ENCODE assay signal across 18 cellular contexts in the genomic region with DNA sequence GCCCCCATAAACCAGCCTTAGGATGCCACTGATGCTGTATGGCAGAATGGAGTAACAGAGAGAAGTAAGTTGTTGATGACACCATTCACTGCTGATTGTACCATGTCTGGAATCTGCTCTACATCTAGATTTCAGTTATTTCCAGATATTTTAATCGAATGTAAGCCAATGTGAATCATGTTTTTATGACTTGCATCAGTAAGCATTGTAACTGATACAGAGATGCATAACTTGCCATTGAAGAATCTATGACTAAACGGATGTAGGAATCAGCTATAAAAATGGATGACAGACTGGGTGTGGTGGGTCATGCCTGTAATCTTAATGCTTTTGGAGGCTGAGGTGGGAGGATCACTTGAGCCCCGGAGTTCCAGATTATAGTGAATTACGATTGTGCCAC.
DNase-seq lines count a peak whose midpoint lies in the region; ATAC-seq, FAIRE-seq and TF ChIP-seq lines count a peak whose summit lies in the region.
"Had no signal": no experiment of that assay in that cellular context is flagged by ENCODE, and none has a peak within 500 bp of the region (broad histone marks: within the 10 kb centered on the region; RNA-seq: fewer than 3 reads in every experiment).

No MANE protein-coding gene starts in this region.

- H2BK5ac ChIP-seq in trophoblast cell (ENCODE audit: low read depth, low read length, poor library complexity) = no peak overlapping the region

- no peak overlapping the region for H3K4me3 Mint-ChIP-seq in astrocyte (ENCODE audit: unreplicated experiment)
- H3K4me3 Mint-ChIP-seq in chondrocyte (ENCODE audit: unreplicated experiment) = no peak overlapping the region
- no peak overlapping the region for H3K4me3 Mint-ChIP-seq in stimulated activated memory B cell treated with anti-CD40 and anti-IgM and Interleukin-4, amounts not matched to agents 10 μg/mL and 1 μg/mL and 100 μg/mL, for 72 hours
- H3K4me3 Mint-ChIP-seq: activated B cell treated with CpG ODN at 0.5 μM for 24 hours, B cell had no signal

- H4K12ac ChIP-seq in trophoblast cell (ENCODE audit: low read depth, low read length) = no peak overlapping the region

- H4K20me1 ChIP-seq in astrocyte (ENCODE audit: insufficient read depth, low read length) = no peaks in the 10 kb centered on the region

- TF ChIP-seq CTCF in astrocyte (IDR thresholded peaks at IDR 0.05; ENCODE audit: insufficient read depth, low read depth, low read length) (no peak), chondrocyte (IDR thresholded peaks at IDR 0.05) (no peak)

- H3K4me1 ChIP-seq in astrocyte (ENCODE audit: insufficient read depth, low read length) (peaks cover 4% of the 10 kb centered on the region), trophoblast cell (ENCODE audit: control insufficient read depth in 1 of 2, insufficient read depth in 2 of 2, low read length in 2 of 2) (peaks cover 0 to 2% of the 10 kb centered on the region in 2 experiments)
- H3K4me1 ChIP-seq: left lung, Peyer's patch, vagina had no signal

- no peak overlapping the region for H3K18ac ChIP-seq in trophoblast cell (ENCODE audit: low read length)

- no peak overlapping the region for H3K14ac ChIP-seq in trophoblast cell (ENCODE audit: low read length)

- no peak overlapping the region for H3K4ac ChIP-seq in trophoblast cell (ENCODE audit: low read depth, low read length)

- H4K91ac ChIP-seq in trophoblast cell (ENCODE audit: low read depth, low read length) = no peak overlapping the region

- no peak overlapping the region for H2BK12ac ChIP-seq in trophoblast cell (ENCODE audit: low read length)

- no peak overlapping the region for H2AFZ ChIP-seq in astrocyte (ENCODE audit: low read depth, low read length)
- H2AFZ ChIP-seq in trophoblast cell (ENCODE audit: insufficient read depth, low read length, poor library complexity) = no peak overlapping the region

- WGBS in trophoblast cell (ENCODE audit: extremely low coverage, insufficient coverage, insufficient read length) = no CpG with 5 or more reads among the region's 4 CpGs

- H3K23ac ChIP-seq in trophoblast cell (ENCODE audit: low read length) = no peak overlapping the region

- H3K79me2 ChIP-seq in astrocyte (ENCODE audit: insufficient read depth, low read length) (no peaks in the 10 kb centered on the region), trophoblast cell (ENCODE audit: control insufficient read depth, insufficient read depth, low read length, poor library complexity) (peaks cover 2% of the 10 kb centered on the region)

- H2BK120ac ChIP-seq in trophoblast cell (ENCODE audit: insufficient read depth, low read length, poor library complexity) = no peak overlapping the region

- H3K36me3 ChIP-seq in astrocyte (ENCODE audit: insufficient read depth, low read length) = no peaks in the 10 kb centered on the region
- peaks cover 0 to 2% of the 10 kb centered on the region in 2 experiments for H3K36me3 ChIP-seq in trophoblast cell (ENCODE audit: control insufficient read depth in 1 of 2, insufficient read depth in 2 of 2, low read length in 2 of 2)
- H3K36me3 ChIP-seq: left lung, Peyer's patch, vagina had no signal

- H3K27ac Mint-ChIP-seq in astrocyte (ENCODE audit: unreplicated experiment) (peak overlapping the region; percentile 42), chondrocyte (ENCODE audit: unreplicated experiment) (no peak overlapping the region)
- no peak overlapping the region for H3K27ac Mint-ChIP-seq in stimulated activated memory B cell treated with anti-CD40 and anti-IgM and Interleukin-4, amounts not matched to agents 10 μg/mL and 1 μg/mL and 100 μg/mL, for 72 hours
- H3K27ac Mint-ChIP-seq: activated B cell treated with CpG ODN at 0.5 μM for 24 hours, B cell had no signal

- H3K4me2 ChIP-seq in astrocyte (ENCODE audit: low read length) (peak overlapping the region; percentile 47), trophoblast cell (ENCODE audit: low read length) (no peak overlapping the region)

- H3K9me3 Mint-ChIP-seq in astrocyte (ENCODE audit: unreplicated experiment) = peaks cover under 1% of the 10 kb centered on the region
- no peaks in the 10 kb centered on the region for H3K9me3 Mint-ChIP-seq in chondrocyte (ENCODE audit: low read depth)
- no peaks in the 10 kb centered on the region for H3K9me3 Mint-ChIP-seq in stimulated activated memory B cell treated with anti-CD40 and anti-IgM and Interleukin-4, amounts not matched to agents 10 μg/mL and 1 μg/mL and 100 μg/mL, for 72 hours
- H3K9me3 Mint-ChIP-seq: activated B cell treated with CpG ODN at 0.5 μM for 24 hours had no signal

- H3K4me3 ChIP-seq in astrocyte (ENCODE audit: insufficient read depth, low read depth, low read length) = no peak overlapping the region
- no peak overlapping the region for H3K4me3 ChIP-seq in trophoblast cell (ENCODE audit: low read depth, low read length)
- H3K4me3 ChIP-seq: left lung, Peyer's patch, vagina had no signal

- H3K4me1 Mint-ChIP-seq in astrocyte (ENCODE audit: low read depth, unreplicated experiment) (peaks cover 21% of the 10 kb centered on the region), chondrocyte (ENCODE audit: low read depth) (peaks cover 13% of the 10 kb centered on the region)
- no peaks in the 10 kb centered on the region for H3K4me1 Mint-ChIP-seq in stimulated activated memory B cell treated with anti-CD40 and anti-IgM and Interleukin-4, amounts not matched to agents 10 μg/mL and 1 μg/mL and 100 μg/mL, for 72 hours
- H3K4me1 Mint-ChIP-seq: activated B cell treated with CpG ODN at 0.5 μM for 24 hours, B cell had no signal

- no peak overlapping the region for H3K9ac ChIP-seq in astrocyte (ENCODE audit: low read length)
- no peak overlapping the region for H3K9ac ChIP-seq in trophoblast cell (ENCODE audit: low read length)

- H4K8ac ChIP-seq in trophoblast cell (ENCODE audit: low read depth, low read length) = no peak overlapping the region

- H3K36me3 Mint-ChIP-seq in astrocyte (ENCODE audit: low read depth, unreplicated experiment) = no peaks in the 10 kb centered on the region
- no peaks in the 10 kb centered on the region for H3K36me3 Mint-ChIP-seq in chondrocyte (ENCODE audit: low read depth)
- no peaks in the 10 kb centered on the region for H3K36me3 Mint-ChIP-seq in stimulated activated memory B cell treated with anti-CD40 and anti-IgM and Interleukin-4, amounts not matched to agents 10 μg/mL and 1 μg/mL and 100 μg/mL, for 72 hours

- DNase-seq in AG20443 (ENCODE audit: low spot score) (peak; percentile 33), HS-5 (ENCODE audit: low read depth) (peak; percentile 80), astrocyte (ENCODE audit: low read depth) (peak; percentile 47), kidney glomerular epithelial cell (lab: John Stamatoyannopoulos, UW) (peak; percentile 21), chondrocyte (ENCODE audit: low spot score) (no peak), NCI-H2196 treated with DMSO at 0.1 percent for 48 hours (lab: John Stamatoyannopoulos, UW; ENCODE audit: unreplicated experiment) (no peak), trophoblast cell (no peak)
- DNase-seq: activated B cell treated with CpG ODN at 0.5 μM for 24 hours; activated effector memory CD4-positive, alpha-beta T cell treated with anti-CD3 and anti-CD28 coated beads, Interleukin-2, amount 50 U/mL, for 16 hours; DMS 273 treated with DMSO at 0.1 percent for 48 hours; left lung; NCI-H2081 treated with DMSO at 0.1 percent for 48 hours; NCI-H774; Peyer's patch; T-helper 1 cell had no signal

- no peak overlapping the region for H2AK5ac ChIP-seq in trophoblast cell (ENCODE audit: low read length)

- ATAC-seq in stimulated activated memory B cell treated with anti-CD40 and anti-IgM and Interleukin-4, amounts not matched to agents 10 μg/mL and 1 μg/mL and 100 μg/mL, for 72 hours = no peak

- H3K27me3 Mint-ChIP-seq in astrocyte (ENCODE audit: low read depth, unreplicated experiment) = peaks cover 5% of the 10 kb centered on the region
- peaks cover 5% of the 10 kb centered on the region for H3K27me3 Mint-ChIP-seq in chondrocyte (ENCODE audit: low read depth)
- H3K27me3 Mint-ChIP-seq in stimulated activated memory B cell treated with anti-CD40 and anti-IgM and Interleukin-4, amounts not matched to agents 10 μg/mL and 1 μg/mL and 100 μg/mL, for 72 hours = peaks cover 34% of the 10 kb centered on the region
- H3K27me3 Mint-ChIP-seq: activated B cell treated with CpG ODN at 0.5 μM for 24 hours had no signal

- H3K79me1 ChIP-seq in trophoblast cell (ENCODE audit: low read length) = no peaks in the 10 kb centered on the region

- H3K9me3 ChIP-seq in astrocyte (ENCODE audit: insufficient read depth, low read depth, low read length) (no peaks in the 10 kb centered on the region), trophoblast cell (ENCODE audit: insufficient read depth, low read depth, low read length) (peaks cover 3% of the 10 kb centered on the region)
- H3K9me3 ChIP-seq: left lung, Peyer's patch, vagina had no signal

- H3K27ac ChIP-seq in astrocyte (ENCODE audit: low read depth, low read length) (peak overlapping the region; percentile 44), trophoblast cell (ENCODE audit: low read depth, low read length) (no peak overlapping the region)
- H3K27ac ChIP-seq: left lung, Peyer's patch, vagina had no signal

- FAIRE-seq in astrocyte (lab: Jason Lieb, UNC) = peak; percentile 76

- no peaks in the 10 kb centered on the region for H3K27me3 ChIP-seq in astrocyte (ENCODE audit: insufficient read depth, low read length)
- H3K27me3 ChIP-seq in trophoblast cell (ENCODE audit: insufficient read depth, low read length) = no peaks in the 10 kb centered on the region
- H3K27me3 ChIP-seq: left lung, Peyer's patch, vagina had no signal

Comparison
In these comparisons a context has a peak if more than half of its experiments do, and no peak if none do; other contexts are left out.
1. DNase-seq: peak in AG20443 (single experiment), HS-5 (single experiment), astrocyte (single experiment) and kidney glomerular epithelial cell (single experiment); none in chondrocyte (single experiment), NCI-H2196 treated with DMSO at 0.1 percent for 48 hours (single experiment) and trophoblast cell (0 of 2).